Comparison of ENCODE assay signal across 21 cellular contexts in genomic region chr11:74521666-74522252, GRCh38. TPM values are rescaled to one million over a fixed set of nuclear protein-coding genes. Genes with fewer than 3 reads are reported as not detected.
DNase-seq lines count a peak whose midpoint lies in the region; ATAC-seq, FAIRE-seq and TF ChIP-seq lines count a peak whose summit lies in the region.
"Had no signal": no experiment of that assay in that cellular context is flagged by ENCODE, and none has a peak within 500 bp of the region (broad histone marks: within the 10 kb centered on the region; RNA-seq: fewer than 3 reads in every experiment).

No MANE protein-coding gene starts in this region.

- H3K4me3 Mint-ChIP-seq in WTC11 = no peak overlapping the region
- H3K4me3 Mint-ChIP-seq in CD4-positive, alpha-beta T cell = no peak overlapping the region
- H3K4me3 Mint-ChIP-seq: CD8-positive, alpha-beta T cell had no signal

- CTCF ChIA-PET in HepG2 (lab: Yijun Ruan, JAX; ENCODE audit: low intra/inter-chr PET ratio, low total read pairs) = no interaction called here
- CTCF ChIA-PET in WTC11 (lab: Charles Lee) = no interaction called here
- CTCF ChIA-PET in CD4-positive, alpha-beta T cell (lab: Charles Lee) = no interaction called here

- H3K27ac ChIP-seq in right lobe of liver (no peak overlapping the region), HepG2 (ENCODE audit: extremely low read length, insufficient read depth, low read length) (no peak overlapping the region), VCaP (peak overlapping the region; percentile 51), parathyroid adenoma (peak overlapping the region; percentile 24), spleen (peak overlapping the region in 5 of 8 donors; percentile 1 to 59 (median 43))
- no peak overlapping the region for H3K27ac ChIP-seq in CD4-positive, alpha-beta T cell (ENCODE audit: low read depth, low read length)
- H3K27ac ChIP-seq: GM23248 had no signal

- intact Hi-C loops in right lobe of liver (cut with DNase I) (no loop called here), HepG2 (cut with micrococcal nuclease; ENCODE audit: unreplicated experiment) (no loop called here), spleen (cut with DNase I; ENCODE audit: low total_unique reads) (loop anchor here (5.0 kb wide), 1 partner anchor 36 kb away; no protein-coding TSS in a partner anchor)
- intact Hi-C loops in CD4-positive, alpha-beta T cell (cut with DNase I, micrococcal nuclease) = no loop called here

- H3K27ac Mint-ChIP-seq in WTC11 = no peak overlapping the region
- no peak overlapping the region for H3K27ac Mint-ChIP-seq in CD4-positive, alpha-beta T cell
- H3K27ac Mint-ChIP-seq: CD8-positive, alpha-beta T cell had no signal

- H4K20me1 ChIP-seq in HepG2 (ENCODE audit: insufficient read depth, low read length) = no peaks in the 10 kb centered on the region

- FAIRE-seq in HepG2 (lab: Jason Lieb, UNC) = no peak
- FAIRE-seq: G401.6, GM12892, GM19239, H1 had no signal

- H3K27me3 ChIP-seq in right lobe of liver (no peaks in the 10 kb centered on the region), HepG2 (ENCODE audit: control insufficient read depth in 1 of 2, insufficient read depth in 2 of 2, low read length in 2 of 2) (0 out of 5 replicates have a peak, but pooled peaks cover 0 to 3% of the 10 kb centered on the region in 2 experiments), parathyroid adenoma (ENCODE audit: control insufficient read depth, insufficient read depth, low read length) (no peaks in the 10 kb centered on the region), spleen (replicated peaks in 1 of 7) (peaks cover 0 to 4% (median 0%) of the 10 kb centered on the region in 7 donors)
- peaks cover 6% of the 10 kb centered on the region for H3K27me3 ChIP-seq in CD4-positive, alpha-beta T cell (ENCODE audit: control insufficient read depth, insufficient read depth, low read length)

- no peaks in the 10 kb centered on the region for H3K4me1 ChIP-seq in right lobe of liver
- H3K4me1 ChIP-seq in HepG2 (ENCODE audit: insufficient read depth, low read length) = peaks cover 7% of the 10 kb centered on the region; the same call in 1 of the 2 replicates
- no peaks in the 10 kb centered on the region for H3K4me1 ChIP-seq in parathyroid adenoma
- H3K4me1 ChIP-seq in spleen = peaks cover 0 to 13% (median 0%) of the 10 kb centered on the region in 6 donors
- H3K4me1 ChIP-seq: Caco-2 had no signal

- BruUV-seq in HepG2 (replicated peaks; lab: Mats Ljungman, UMichigan) = no TSS peak

- H3K36me3 ChIP-seq in right lobe of liver = no peaks in the 10 kb centered on the region
- no peaks in the 10 kb centered on the region for H3K36me3 ChIP-seq in HepG2 (replicated peaks in 1 of 2; ENCODE audit: control insufficient read depth in 1 of 2, insufficient read depth in 2 of 2, low read length in 2 of 2)
- H3K36me3 ChIP-seq in parathyroid adenoma (ENCODE audit: control insufficient read depth, insufficient read depth, low read length) = no peaks in the 10 kb centered on the region
- no peaks in the 10 kb centered on the region for H3K36me3 ChIP-seq in spleen

- H3K36me3 Mint-ChIP-seq in WTC11 = no peaks in the 10 kb centered on the region
- no peaks in the 10 kb centered on the region for H3K36me3 Mint-ChIP-seq in CD4-positive, alpha-beta T cell (ENCODE audit: low read depth)
- H3K36me3 Mint-ChIP-seq: CD8-positive, alpha-beta T cell had no signal

- H3K9me3 Mint-ChIP-seq in WTC11 = peaks cover 6% of the 10 kb centered on the region
- H3K9me3 Mint-ChIP-seq in CD4-positive, alpha-beta T cell = peaks cover 9% of the 10 kb centered on the region

- no peaks in the 10 kb centered on the region for H3K9me3 ChIP-seq in right lobe of liver
- H3K9me3 ChIP-seq in HepG2 (ENCODE audit: low read length) = no peaks in the 10 kb centered on the region
- H3K9me3 ChIP-seq in parathyroid adenoma (ENCODE audit: control insufficient read depth, low read length) = no peaks in the 10 kb centered on the region
- peaks cover 0 to 6% (median 0%) of the 10 kb centered on the region in 8 donors for H3K9me3 ChIP-seq in spleen
- no peaks in the 10 kb centered on the region for H3K9me3 ChIP-seq in CD4-positive, alpha-beta T cell (ENCODE audit: control insufficient read depth, low read length)
- H3K9me3 ChIP-seq: Caco-2 had no signal

- ATAC-seq in right lobe of liver (peak; percentile 19 to 74 (median 58)), HepG2 (no peak), WTC11 (no peak)
- no peak for ATAC-seq in CD4-positive, alpha-beta T cell (ENCODE audit: poor library complexity)
- ATAC-seq: CD8-positive, alpha-beta T cell had no signal

- in situ Hi-C loops in HepG2 (cut with HindIII; ENCODE audit: extremely low pct_ligation_motif_present, low pct_unique_long_range_greater_than_20kb) = no loop called here

- H2AFZ ChIP-seq in HepG2 (ENCODE audit: low read length) (no peak overlapping the region), parathyroid adenoma (no peak overlapping the region)
- H2AFZ ChIP-seq: GM23248 had no signal

- WGBS in right lobe of liver (ENCODE audit: insufficient coverage, low coverage, low lambda C conversion rate, missing lambda C conversion rate) = 80% methylated on average over 2 of the region's 2 CpGs
- WGBS in HepG2 (ENCODE audit: low lambda C conversion rate) = 11% methylated on average over 2 of the region's 2 CpGs
- WGBS in spleen, 5 donors = 67 to 84% (median 68%) methylated on average over 2 of the region's 2 CpGs

- H3K27me3 Mint-ChIP-seq in WTC11 (ENCODE audit: low read depth) = no peaks in the 10 kb centered on the region; the same call in 1 of the 2 replicates
- H3K27me3 Mint-ChIP-seq in CD4-positive, alpha-beta T cell = peaks cover 33% of the 10 kb centered on the region

- TF ChIP-seq POLR2A in right lobe of liver (IDR thresholded peaks at IDR 0.05) (no peak), HepG2 (IDR thresholded peaks at IDR 0.05; ENCODE audit: insufficient read depth in 1 of 2, low read depth in 2 of 2, low read length in 2 of 2) (no peak), spleen (IDR thresholded peaks at IDR 0.05) (no peak)

- POLR2A ChIA-PET in HepG2 (lab: Yijun Ruan, JAX) = interaction anchor here (0.7 kb wide), 1 partner anchor 14 kb away, joined by 3 read pairs; no protein-coding TSS in a partner anchor
- POLR2A ChIA-PET in WTC11 (lab: Charles Lee) = no interaction called here
- POLR2A ChIA-PET in CD4-positive, alpha-beta T cell (lab: Charles Lee) = interaction anchor here (0.5 kb wide), 1 partner anchor 395 kb away, joined by 3 read pairs; no protein-coding TSS in a partner anchor

- H3K79me2 ChIP-seq in HepG2 (ENCODE audit: insufficient read depth, low read length) = no peaks in the 10 kb centered on the region
- H3K79me2 ChIP-seq in parathyroid adenoma = no peaks in the 10 kb centered on the region

- DNase-seq in right lobe of liver (no peak), HepG2 (ENCODE audit: low spot score) (no peak), spleen (no peak), WTC11 (ENCODE audit: low spot score) (no peak), midbrain (lab: John Stamatoyannopoulos, UW) (no peak)
- DNase-seq in CD4-positive, alpha-beta T cell = no peak
- DNase-seq: C1 segment of cervical spinal cord; Caco-2; CD8-positive, alpha-beta T cell; DMS153; DND-41; GM23248; H7; HCEC 1CT had no signal

- TF ChIP-seq CTCF in right lobe of liver (IDR thresholded peaks at IDR 0.05) (no peak), HepG2 (CRISPR knock-in tag; IDR thresholded peaks at IDR 0.05) (no peak), VCaP (conservative IDR thresholded peaks at IDR 0.05) (no peak), parathyroid adenoma (IDR thresholded peaks at IDR 0.05) (no peak), spleen (IDR thresholded peaks at IDR 0.05 in 8 of 11, conservative IDR thresholded peaks at IDR 0.05 in 3 of 11) (no peak), WTC11 (IDR thresholded peaks at IDR 0.05) (no peak)
- TF ChIP-seq CTCF in CD4-positive, alpha-beta T cell (IDR thresholded peaks at IDR 0.05) = no peak

- H3K9ac ChIP-seq in HepG2 (ENCODE audit: insufficient read depth, low read depth, low read length) = no peak overlapping the region
- H3K9ac ChIP-seq in parathyroid adenoma = no peak overlapping the region
- H3K9ac ChIP-seq: GM23248 had no signal

- TF ChIP-seq EP300 in HepG2 (IDR thresholded peaks at IDR 0.05; ENCODE audit: low read depth in 2 of 2, low read length in 2 of 2) = no peak
- TF ChIP-seq EP300 in HepG2 (CRISPR knock-in tag; IDR thresholded peaks at IDR 0.05; ENCODE audit: borderline replicate concordance) = no peak

- no peak for TF ChIP-seq RAD21 in HepG2 (CRISPR knock-in tag; IDR thresholded peaks at IDR 0.05)

- no peak overlapping the region for H3K4me3 ChIP-seq in right lobe of liver
- H3K4me3 ChIP-seq in HepG2 (replicated peaks in 1 of 3; ENCODE audit: insufficient read depth in 1 of 3, low read depth in 2 of 3, low read length in 3 of 3) = no peak overlapping the region
- no peak overlapping the region for H3K4me3 ChIP-seq in parathyroid adenoma (ENCODE audit: low read depth, low read length)
- no peak overlapping the region for H3K4me3 ChIP-seq in spleen
- H3K4me3 ChIP-seq: GM23248 had no signal

- H3K4me2 ChIP-seq in HepG2 (ENCODE audit: low read depth, low read length) = no peak overlapping the region
- no peak overlapping the region for H3K4me2 ChIP-seq in parathyroid adenoma (ENCODE audit: low read length)

- H3K4me1 Mint-ChIP-seq in WTC11 = no peaks in the 10 kb centered on the region
- no peaks in the 10 kb centered on the region for H3K4me1 Mint-ChIP-seq in CD4-positive, alpha-beta T cell (ENCODE audit: low read depth)

RNA-seq across cellular contexts. Expression of gene LIPT2, which starts 28.2 kb away (rescaled TPM):
- total RNA-seq in right lobe of liver (1 to 10 TPM in 5 of 6 experiments, under 1 TPM in 1; 0.89 to 2.9 (median 2.1) TPM), HepG2 (2016; rRNA removed; fragmentation: Illumina TruSeq; extraction: Trizol) (3.0 and 5.6 TPM in 2 replicates), spleen (1 to 10 TPM; 2.3 to 9.1 (median 4.6) TPM), WTC11 (2021) (9.3 to 9.6 TPM (median 9.5 TPM) in 3 replicates)
- 1.5 and 1.8 TPM in 2 replicates for total RNA-seq in HepG2 (2016; cell fraction: cytosol; rRNA removed; fragmentation: Illumina TruSeq; extraction: Trizol; ENCODE audit: low read depth)
- 3.0 and 3.9 TPM in 2 replicates for total RNA-seq in HepG2 (2016; cell fraction: insoluble cytoplasmic fraction; rRNA removed; fragmentation: Illumina TruSeq; extraction: Trizol)
- 1.8 and 2.3 TPM in 2 replicates for total RNA-seq in HepG2 (2016; cell fraction: membrane; rRNA removed; fragmentation: Illumina TruSeq; extraction: Trizol)
- total RNA-seq in HepG2 (2016; cell fraction: nucleus; rRNA removed; fragmentation: Illumina TruSeq; extraction: Trizol) = 1.1 and 2.9 TPM in 2 replicates
- polyA plus RNA-seq in HepG2 (2011; rRNA removed) (4.8 and 5.6 TPM in 2 replicates), spleen (1 to 10 TPM; 2.0 to 3.3 (median 2.1) TPM)
- 3.9 and 4.9 TPM in 2 replicates for polyA plus RNA-seq in HepG2 (2011; cell fraction: cytosol; rRNA removed)
- 2.4 and 2.5 TPM in 2 replicates for polyA plus RNA-seq in HepG2 (2011; cell fraction: nucleus; rRNA removed)
- polyA plus RNA-seq in HepG2 (2012) = 1.2 and 4.0 TPM in 2 replicates
- polyA plus RNA-seq in HepG2 (2016; cell fraction: cytosol; fragmentation: Illumina TruSeq; extraction: Trizol; ENCODE audit: low read depth) = 0.84 and 1.2 TPM in 2 replicates
- 3.5 and 3.9 TPM in 2 replicates for polyA plus RNA-seq in HepG2 (2016; cell fraction: insoluble cytoplasmic fraction; fragmentation: Illumina TruSeq; extraction: Trizol; ENCODE audit: low read depth)
- polyA plus RNA-seq in HepG2 (2016; cell fraction: membrane; fragmentation: Illumina TruSeq; extraction: Trizol; ENCODE audit: low read depth) = 1.3 and 1.7 TPM in 2 replicates
- 3.3 and 3.5 TPM in 2 replicates for polyA plus RNA-seq in HepG2 (2016; cell fraction: nucleus; fragmentation: Illumina TruSeq; extraction: Trizol; ENCODE audit: insufficient read depth, low read depth)
- polyA minus RNA-seq in HepG2 (2011; rRNA and poly(A)+ RNA removed; ENCODE audit: low replicate concordance) = 4.6 and 7.6 TPM in 2 replicates
- 1.6 and 1.9 TPM in 2 replicates for polyA minus RNA-seq in HepG2 (2011; cell fraction: cytosol; rRNA and poly(A)+ RNA removed)
- polyA minus RNA-seq in HepG2 (2011; cell fraction: nucleus; rRNA and poly(A)+ RNA removed) = 2.8 and 4.2 TPM in 2 replicates
- total RNA-seq in CD4-positive, alpha-beta T cell = 10 to 100 TPM; 10.7 to 10.9 TPM

RNA-seq across cellular contexts. Expression of gene KCNE3, which starts 54.4 kb away (rescaled TPM):
- total RNA-seq in right lobe of liver (1 to 10 TPM; 1.3 to 7.6 (median 4.8) TPM), HepG2 (2016; rRNA removed; fragmentation: Illumina TruSeq; extraction: Trizol) (0.33 and 0.41 TPM in 2 replicates), spleen (10 to 100 TPM; 19.3 to 61.8 (median 27.0) TPM), WTC11 (2021) (1.9 to 3.7 TPM (median 3.5 TPM) in 3 replicates)
- 0.09 TPM in 1 of 2 replicates, not detected in the other for total RNA-seq in HepG2 (2016; cell fraction: cytosol; rRNA removed; fragmentation: Illumina TruSeq; extraction: Trizol; ENCODE audit: low read depth)
- total RNA-seq in HepG2 (2016; cell fraction: insoluble cytoplasmic fraction; rRNA removed; fragmentation: Illumina TruSeq; extraction: Trizol) = 0.52 and 0.76 TPM in 2 replicates
- total RNA-seq in HepG2 (2016; cell fraction: membrane; rRNA removed; fragmentation: Illumina TruSeq; extraction: Trizol) = 0.31 and 0.43 TPM in 2 replicates
- 0.16 and 0.25 TPM in 2 replicates for total RNA-seq in HepG2 (2016; cell fraction: nucleus; rRNA removed; fragmentation: Illumina TruSeq; extraction: Trizol)
- polyA plus RNA-seq in HepG2 (2011; rRNA removed) (2.2 and 2.3 TPM in 2 replicates), spleen (1 to 10 TPM; 4.2 to 9.6 (median 5.1) TPM)
- 1.6 and 2.1 TPM in 2 replicates for polyA plus RNA-seq in HepG2 (2011; cell fraction: cytosol; rRNA removed)
- polyA plus RNA-seq in HepG2 (2011; cell fraction: nucleus; rRNA removed) = 1.1 and 1.2 TPM in 2 replicates
- polyA plus RNA-seq in HepG2 (2012) = 1.8 and 5.3 TPM in 2 replicates
- polyA plus RNA-seq in HepG2 (2016; cell fraction: cytosol; fragmentation: Illumina TruSeq; extraction: Trizol; ENCODE audit: low read depth) = 0.18 TPM in 1 of 2 replicates, not detected in the other
- 0.40 and 0.46 TPM in 2 replicates for polyA plus RNA-seq in HepG2 (2016; cell fraction: insoluble cytoplasmic fraction; fragmentation: Illumina TruSeq; extraction: Trizol; ENCODE audit: low read depth)
- 0.26 and 0.42 TPM in 2 replicates for polyA plus RNA-seq in HepG2 (2016; cell fraction: membrane; fragmentation: Illumina TruSeq; extraction: Trizol; ENCODE audit: low read depth)
- 0.23 and 0.37 TPM in 2 replicates for polyA plus RNA-seq in HepG2 (2016; cell fraction: nucleus; fragmentation: Illumina TruSeq; extraction: Trizol; ENCODE audit: insufficient read depth, low read depth)
- 5.6 TPM in 1 of 2 replicates, not detected in the other for polyA minus RNA-seq in HepG2 (2011; rRNA and poly(A)+ RNA removed; ENCODE audit: low replicate concordance)
- 0.97 and 2.2 TPM in 2 replicates for polyA minus RNA-seq in HepG2 (2011; cell fraction: cytosol; rRNA and poly(A)+ RNA removed)
- polyA minus RNA-seq in HepG2 (2011; cell fraction: nucleus; rRNA and poly(A)+ RNA removed) = 0.52 and 0.62 TPM in 2 replicates
- total RNA-seq in CD4-positive, alpha-beta T cell = under 1 TPM; 0.08 to 0.22 TPM
- total RNA-seq: A172; CD8-positive, alpha-beta T cell had no signal

Comparison
In these comparisons a context has a peak if more than half of its experiments do, and no peak if none do; other contexts are left out.
1. ATAC-seq: peak in right lobe of liver (4 of 4); none in HepG2 (single experiment), WTC11 (single experiment) and CD4-positive, alpha-beta T cell (single experiment).
2. H3K27ac ChIP-seq: peak in VCaP (single experiment), parathyroid adenoma (single experiment) and spleen (5 of 8); none in right lobe of liver (0 of 3), HepG2 (single experiment) and CD4-positive, alpha-beta T cell (single experiment).